In genomic region chr2:6776125-6776524, GRCh38 we compare ENCODE assay signal across 23 cellular contexts.
"Had no signal": no experiment of that assay in that cellular context is flagged by ENCODE, and none has a peak within 500 bp of the region (broad histone marks: within the 10 kb centered on the region; RNA-seq: fewer than 3 reads in every experiment).

No MANE protein-coding gene starts in this region.

- H3K36me3 ChIP-seq: brain microvascular endothelial cell, heart left ventricle, WERI-Rb-1 had no signal

- H3K9me3 ChIP-seq: heart left ventricle had no signal

- H3K4me3 ChIP-seq: coronary artery, dorsolateral prefrontal cortex, heart left ventricle had no signal

- H3K27ac ChIP-seq: brain microvascular endothelial cell, coronary artery, dorsolateral prefrontal cortex, heart left ventricle, WERI-Rb-1 had no signal

- DNase-seq: activated B cell treated with CpG ODN at 0.5 μM for 24 hours; activated CD4-positive, alpha-beta T cell treated with anti-CD3 and anti-CD28 coated beads for 48 hours; activated CD4-positive, alpha-beta T cell treated with anti-CD3 and anti-CD28 coated beads, Interleukin-2, amount 50 U/mL, for 1 hour; activated CD4-positive, alpha-beta T cell treated with anti-CD3 and anti-CD28 coated beads, Interleukin-2, amount 50 U/mL, for 48 hours; activated CD8-positive, alpha-beta memory T cell treated with anti-CD3 and anti-CD28 coated beads for 24 hours; activated CD8-positive, alpha-beta T cell treated with anti-CD3 and anti-CD28 coated beads for 36 hours; activated effector memory CD4-positive, alpha-beta T cell treated with Interleukin-2 at 50 U/mL for 16 hours; activated gamma-delta T cell treated with Interleukin-2 at 50 U/mL for 16 hours; activated naive CD4-positive, alpha-beta T cell treated with anti-CD3 and anti-CD28 coated beads, Interleukin-2, amount 50 U/mL, for 16 hours; activated naive CD4-positive, alpha-beta T cell treated with Interleukin-2 at 50 U/mL for 16 hours; activated T-cell treated with anti-CD3 and anti-CD28 coated beads, Interleukin-2, amount 50 U/mL, for 4 hours; amniotic stem cell; anterior cingulate cortex; brain microvascular endothelial cell; dorsolateral prefrontal cortex; effector memory CD4-positive, alpha-beta T cell; endodermal cell; foreskin fibroblast; glutamatergic neuron; heart left ventricle; T1000; WERI-Rb-1 had no signal

- H3K27me3 ChIP-seq: brain microvascular endothelial cell had no signal
